ENCODE assay signal across 1 cellular context in genomic region chr1:117342397-117342796, GRCh38.
TF ChIP-seq lines count a peak whose summit lies in the region.

No MANE protein-coding gene starts in this region.

TF ChIP-seq in GM12878, 131 proteins besides CTCF, POLR2A, EP300 and RAD21:
- TF ChIP-seq BACH1 (IDR thresholded peaks at IDR 0.05; ENCODE audit: borderline replicate concordance) (no peak), WRNIP1 (IDR thresholded peaks at IDR 0.05; ENCODE audit: borderline replicate concordance, low read depth, low read length) (no peak), ELK1 (IDR thresholded peaks at IDR 0.05; ENCODE audit: low read depth, low read length) (no peak), NFYA (IDR thresholded peaks at IDR 0.05; ENCODE audit: borderline replicate concordance, low read depth, low read length) (no peak), CHD2 (IDR thresholded peaks at IDR 0.05; ENCODE audit: borderline replicate concordance, low read depth, low read length) (no peak), SPI1 (IDR thresholded peaks at IDR 0.05; ENCODE audit: borderline replicate concordance, insufficient read depth, low read depth, low read length) (no peak), SUPT20H (IDR thresholded peaks at IDR 0.05; ENCODE audit: borderline replicate concordance, control insufficient read depth, low read depth, low read length) (no peak)
